Comparison of ENCODE assay signal across 7 cellular contexts in the genomic region with DNA sequence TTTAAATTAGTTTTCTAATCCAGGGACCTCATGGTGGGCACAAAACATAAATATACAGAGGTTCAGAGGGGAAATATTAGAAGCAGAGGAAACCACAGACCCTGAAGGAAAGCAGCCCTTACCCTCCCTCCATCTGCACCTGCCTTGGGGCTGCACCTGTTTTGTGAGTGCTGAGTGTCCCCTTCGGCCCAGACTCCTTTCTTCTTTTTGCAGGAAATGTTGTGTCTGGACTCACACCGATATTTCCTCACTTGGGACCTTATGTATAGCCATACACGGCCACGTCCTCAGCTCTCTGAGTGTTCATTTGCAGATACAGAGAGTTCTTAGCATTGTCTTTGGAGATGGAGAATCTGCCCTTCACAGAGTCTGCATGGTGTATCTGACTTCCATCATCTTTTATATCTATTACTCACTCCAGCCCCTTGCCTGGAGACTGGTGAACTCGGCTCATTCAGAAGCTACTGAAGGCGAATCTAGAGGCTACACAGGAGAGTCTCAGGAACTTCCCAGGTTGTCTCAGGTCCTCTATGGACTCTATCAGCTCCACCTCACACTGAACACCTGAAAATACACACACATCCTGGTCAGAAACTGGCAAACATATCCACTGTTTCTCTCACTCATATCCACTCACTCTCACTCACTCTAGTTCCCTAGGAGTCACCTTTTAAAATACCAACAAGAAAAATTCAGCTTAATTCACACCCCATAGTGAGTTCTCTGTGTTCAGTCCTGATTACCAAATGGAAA.
DNase-seq lines count a peak whose midpoint lies in the region; ATAC-seq and TF ChIP-seq lines count a peak whose summit lies in the region.
"Not testable (repeated sequence)": the region's sequence is repeated elsewhere in the genome, so short reads cannot be mapped to it uniquely, and the experiment has no call there.

No MANE protein-coding gene starts in this region.

- H3K36me3 ChIP-seq in BLaER1; HUES48 (ENCODE audit: control insufficient read depth, insufficient read depth, low read length); MM.1S (replicated peaks; ENCODE audit: insufficient read depth, low read length); RWPE2 (ENCODE audit: low read depth): not testable (repeated sequence)

- TF ChIP-seq CTCF in MM.1S (IDR thresholded peaks at IDR 0.05; ENCODE audit: low read length); RWPE2 (IDR thresholded peaks at IDR 0.05; ENCODE audit: poor library complexity, severe bottlenecking): not testable (repeated sequence)

- not testable (repeated sequence) for H4K20me1 ChIP-seq in BLaER1; MM.1S (ENCODE audit: insufficient read depth, low read length)

- H3K9me3 ChIP-seq in BLaER1; MM.1S (replicated peaks; ENCODE audit: insufficient read depth, low read length); RWPE2 (ENCODE audit: severe bottlenecking): not testable (repeated sequence)
- peaks cover 86% of the 10 kb centered on the region for H3K9me3 ChIP-seq in HUES48 (ENCODE audit: control insufficient read depth, insufficient read depth, low read length)

- H3K4me2 ChIP-seq in BLaER1 (peak overlapping the region; percentile 92), MM.1S (ENCODE audit: low read depth, low read length) (peak overlapping the region; percentile 50; the same call in 1 of the 2 replicates)

- H3K27ac Mint-ChIP-seq in activated naive CD4-positive, alpha-beta T cell treated with anti-CD3 and anti-CD28 coated beads, Interleukin-2, amount 50 U/mL, for 72 hours: peak overlapping the region in 1 of 2 donors; percentile 5
- H3K27ac Mint-ChIP-seq in stimulated activated effector memory CD8-positive, alpha-beta T cell treated with anti-CD3 and anti-CD28 coated beads, Interleukin-12 subunit alpha, Interleukin-12 subunit beta, amount 100 ng/mL, for 72 hours: not testable (repeated sequence)

- H3K4me1 ChIP-seq in BLaER1: peaks cover 51% of the 10 kb centered on the region
- H3K4me1 ChIP-seq in HUES48 (ENCODE audit: control insufficient read depth, insufficient read depth, low read length); MM.1S (ENCODE audit: low read length); RWPE2 (ENCODE audit: insufficient read depth, poor library complexity, severe bottlenecking): not testable (repeated sequence)

- peak overlapping the region; percentile 77 for H3K9ac ChIP-seq in BLaER1
- not testable (repeated sequence) for H3K9ac ChIP-seq in HUES48 (ENCODE audit: low read depth, low read length); MM.1S (ENCODE audit: low read length)

- H3K9me2 ChIP-seq in MM.1S (replicated peaks; ENCODE audit: insufficient read depth, low read length): not testable (repeated sequence)

- H3K79me2 ChIP-seq in MM.1S (ENCODE audit: low read length): not testable (repeated sequence)

- H2AFZ ChIP-seq in MM.1S (ENCODE audit: low read length): not testable (repeated sequence)

- H3K27ac ChIP-seq in BLaER1: peak overlapping the region; percentile 92
- not testable (repeated sequence) for H3K27ac ChIP-seq in HUES48 (ENCODE audit: low read depth, low read length); MM.1S (ENCODE audit: low read length); RWPE2 (ENCODE audit: poor library complexity, severe bottlenecking)

- not testable (repeated sequence) for H3K4me1 Mint-ChIP-seq in stimulated activated effector memory CD8-positive, alpha-beta T cell treated with anti-CD3 and anti-CD28 coated beads, Interleukin-12 subunit alpha, Interleukin-12 subunit beta, amount 100 ng/mL, for 72 hours

- not testable (repeated sequence) for H3K4me3 Mint-ChIP-seq in stimulated activated effector memory CD8-positive, alpha-beta T cell treated with anti-CD3 and anti-CD28 coated beads, Interleukin-12 subunit alpha, Interleukin-12 subunit beta, amount 100 ng/mL, for 72 hours

- H3K36me3 Mint-ChIP-seq in activated naive CD4-positive, alpha-beta T cell treated with anti-CD3 and anti-CD28 coated beads, Interleukin-2, amount 50 U/mL, for 72 hours; stimulated activated effector memory CD8-positive, alpha-beta T cell treated with anti-CD3 and anti-CD28 coated beads, Interleukin-12 subunit alpha, Interleukin-12 subunit beta, amount 100 ng/mL, for 72 hours: not testable (repeated sequence)

- 0 out of 3 replicates have a peak, but pooled peaks have one; percentile 21 for ATAC-seq in RWPE2 (ENCODE audit: low read depth)
- ATAC-seq in activated naive CD4-positive, alpha-beta T cell treated with anti-CD3 and anti-CD28 coated beads, Interleukin-2, amount 50 U/mL, for 72 hours: peak; percentile 24 to 44
- ATAC-seq in stimulated activated effector memory CD8-positive, alpha-beta T cell treated with anti-CD3 and anti-CD28 coated beads, Interleukin-12 subunit alpha, Interleukin-12 subunit beta, amount 100 ng/mL, for 72 hours: peak; percentile 46

- H3F3A ChIP-seq in MM.1S (ENCODE audit: insufficient read depth, low read length): not testable (repeated sequence)

- not testable (repeated sequence) for H3K9me3 Mint-ChIP-seq in activated naive CD4-positive, alpha-beta T cell treated with anti-CD3 and anti-CD28 coated beads, Interleukin-2, amount 50 U/mL, for 72 hours; stimulated activated effector memory CD8-positive, alpha-beta T cell treated with anti-CD3 and anti-CD28 coated beads, Interleukin-12 subunit alpha, Interleukin-12 subunit beta, amount 100 ng/mL, for 72 hours

- H3K4me3 ChIP-seq in BLaER1 (peak overlapping the region; percentile 53), HUES48 (ENCODE audit: low read depth, low read length) (0 out of 2 replicates have a peak overlapping the region, but pooled peaks have one; percentile 16)
- H3K4me3 ChIP-seq in MM.1S (ENCODE audit: low read length); RWPE2 (ENCODE audit: severe bottlenecking): not testable (repeated sequence)

- DNase-seq in MM.1S; RWPE2 (ENCODE audit: low spot score); activated naive CD4-positive, alpha-beta T cell treated with anti-CD3 and anti-CD28 coated beads, Interleukin-2, amount 50 U/mL, for 72 hours (ENCODE audit: low spot score in 2 of 2); stimulated activated effector memory CD8-positive, alpha-beta T cell treated with anti-CD3 and anti-CD28 coated beads, Interleukin-12 subunit alpha, Interleukin-12 subunit beta, amount 100 ng/mL, for 72 hours (ENCODE audit: low spot score in 2 of 2): not testable (repeated sequence)
- peak; percentile 16 for DNase-seq in ecto neural progenitor cell (ENCODE audit: low spot score)

- H3K27me3 ChIP-seq in BLaER1; HUES48 (ENCODE audit: control insufficient read depth, insufficient read depth, low read length); MM.1S (replicated peaks; ENCODE audit: insufficient read depth, low read length); RWPE2 (ENCODE audit: insufficient read depth, poor library complexity, severe bottlenecking): not testable (repeated sequence)
